In the genomic region with DNA sequence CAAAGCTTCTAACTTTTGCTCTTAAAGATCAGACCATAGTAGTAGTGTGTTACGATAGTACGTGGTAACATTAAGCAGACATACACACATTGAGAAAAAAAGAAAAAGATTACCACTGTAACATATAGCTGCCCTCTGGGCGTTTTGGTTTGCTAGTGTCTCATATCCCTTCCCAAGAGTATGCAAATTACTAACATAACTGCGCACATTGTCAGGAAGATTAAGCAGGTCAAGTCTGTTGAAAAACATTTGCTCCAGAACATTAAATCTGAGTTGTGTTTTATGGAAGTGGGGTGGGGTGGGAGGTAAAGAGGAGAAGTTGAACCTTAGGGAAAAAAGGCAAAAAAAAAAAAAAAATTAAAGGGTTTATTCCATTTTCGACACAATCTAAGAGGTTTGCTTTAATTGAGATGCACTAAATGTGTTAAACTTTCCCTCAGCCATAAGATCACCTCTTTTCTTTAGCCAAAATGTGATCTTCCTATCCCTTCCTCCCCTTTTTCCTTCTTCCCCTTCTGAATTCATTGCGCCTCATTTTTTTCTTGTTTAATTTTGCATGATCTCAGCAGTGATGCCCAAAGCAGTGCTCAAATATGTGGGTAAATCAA, we compare ENCODE assay signal across 18 cellular contexts. TPM values are rescaled to one million over a fixed set of nuclear protein-coding genes. Genes with fewer than 3 reads are reported as not detected.
DNase-seq lines count a peak whose midpoint lies in the region; ATAC-seq and TF ChIP-seq lines count a peak whose summit lies in the region.
"Had no signal": no experiment of that assay in that cellular context is flagged by ENCODE, and none has a peak within 500 bp of the region (broad histone marks: within the 10 kb centered on the region; RNA-seq: fewer than 3 reads in every experiment).

No MANE protein-coding gene starts in this region.

- no peaks in the 10 kb centered on the region for H3K9me3 Mint-ChIP-seq in activated naive CD4-positive, alpha-beta T cell treated with anti-CD3 and anti-CD28 coated beads for 36 hours
- H3K9me3 Mint-ChIP-seq in effector memory CD8-positive, alpha-beta T cell: no peaks in the 10 kb centered on the region

- POLR2A ChIA-PET in HEK293 (lab: Yijun Ruan, JAX): no interaction called here

- H3K36me3 Mint-ChIP-seq in activated naive CD4-positive, alpha-beta T cell treated with anti-CD3 and anti-CD28 coated beads for 36 hours (ENCODE audit: low read depth): no peaks in the 10 kb centered on the region
- H3K36me3 Mint-ChIP-seq in effector memory CD8-positive, alpha-beta T cell (ENCODE audit: insufficient read depth): peaks cover 19% of the 10 kb centered on the region

- ATAC-seq in effector memory CD8-positive, alpha-beta T cell (replicated peaks): no peak
- ATAC-seq in gastrocnemius medialis (no peak), gastroesophageal sphincter (no peak), HG03025 (IDR thresholded peaks at IDR 0.05; ENCODE audit: low FRiP score, unreplicated experiment) (no peak)
- ATAC-seq: SK-N-SH treated with all-trans-retinoic acid at 6 μM for 48 hours had no signal

- no peak for DNase-seq in activated naive CD4-positive, alpha-beta T cell treated with anti-CD3 and anti-CD28 coated beads for 36 hours
- no peak for DNase-seq in activated naive CD4-positive, alpha-beta T cell treated with Interleukin-2 at 50 U/mL for 16 hours
- no peak for DNase-seq in effector memory CD8-positive, alpha-beta T cell
- DNase-seq in sigmoid colon (no peak), gastrocnemius medialis (no peak)
- DNase-seq: activated CD4-positive, alpha-beta T cell treated with anti-CD3 and anti-CD28 coated beads, Interleukin-2, amount 50 U/mL, for 48 hours; DMS79 treated with DMSO at 0.1 percent for 48 hours; NCI-H1048; NCI-H1930; NCI-H446; stimulated activated CD8-positive, alpha-beta memory T cell treated with anti-CD3 and anti-CD28 coated beads, Interleukin-4, amount 100 ng/mL, for 48 hours had no signal

- peaks cover 3% of the 10 kb centered on the region for H3K27me3 Mint-ChIP-seq in activated naive CD4-positive, alpha-beta T cell treated with anti-CD3 and anti-CD28 coated beads for 36 hours (ENCODE audit: low read depth)
- no peaks in the 10 kb centered on the region for H3K27me3 Mint-ChIP-seq in effector memory CD8-positive, alpha-beta T cell

- in situ Hi-C loops in gastrocnemius medialis (cut with MboI; ENCODE audit: low sequenced_read_pairs in 4 of 4): loop anchor here (5.0 to 25.0 kb wide), 5 partner anchors 95 to 465 kb away; partner anchors contain the start of gene MAGI1 (in 1 of the 4)

- TF ChIP-seq CTCF in HEK293 (tag by site-specific recombination; IDR thresholded peaks at IDR 0.05): no peak
- no peak for TF ChIP-seq CTCF in sigmoid colon (IDR thresholded peaks at IDR 0.05)
- no peak for TF ChIP-seq CTCF in gastrocnemius medialis (IDR thresholded peaks at IDR 0.05 in 4 of 5, conservative IDR thresholded peaks at IDR 0.05 in 1 of 5)
- TF ChIP-seq CTCF in gastroesophageal sphincter (IDR thresholded peaks at IDR 0.05): no peak

- intact Hi-C loops in activated naive CD4-positive, alpha-beta T cell treated with anti-CD3 and anti-CD28 coated beads for 36 hours (cut with micrococcal nuclease): loop anchor here (5.0 kb wide), 1 partner anchor 80 kb away; no protein-coding TSS in a partner anchor
- intact Hi-C loops in sigmoid colon (cut with DNase I) (loop anchor here (5.0 kb wide), 4 partner anchors 50 to 465 kb away; partner anchors contain the start of gene MAGI1), gastrocnemius medialis (cut with DNase I; ENCODE audit: low total_unique reads) (loop anchor here (5.0 to 10.0 kb wide), 3 partner anchors 260 to 468 kb away; partner anchors contain the start of gene MAGI1)

- H3K27ac ChIP-seq in HEK293 (ENCODE audit: extremely low read depth, low read depth, low read length) (no peak overlapping the region), sigmoid colon (peak overlapping the region in 3 of 4 donors; percentile 90 to 95 (median 92)), gastrocnemius medialis (no peak overlapping the region), gastroesophageal sphincter (no peak overlapping the region)
- H3K27ac ChIP-seq: cardiac muscle cell, neutrophil had no signal

- peak overlapping the region; percentile 12 for H3K4me3 Mint-ChIP-seq in activated naive CD4-positive, alpha-beta T cell treated with anti-CD3 and anti-CD28 coated beads for 36 hours
- peak overlapping the region; percentile 83 to 92 for H3K4me3 Mint-ChIP-seq in effector memory CD8-positive, alpha-beta T cell

- TF ChIP-seq EP300 in sigmoid colon (IDR thresholded peaks at IDR 0.05) (no peak), gastroesophageal sphincter (IDR thresholded peaks at IDR 0.05) (no peak)

- H3K4me1 ChIP-seq in HEK293 (ENCODE audit: control insufficient read depth, insufficient read depth, low read length) (peaks cover 14% of the 10 kb centered on the region; the same call in 1 of the 2 replicates), sigmoid colon (peaks cover 0 to 34% (median 30%) of the 10 kb centered on the region in 4 donors), gastrocnemius medialis (peaks cover 20 to 23% of the 10 kb centered on the region in 2 donors), gastroesophageal sphincter (peaks cover 0 to 34% (median 0%) of the 10 kb centered on the region in 3 donors)

- no peaks in the 10 kb centered on the region for H3K9me3 ChIP-seq in HEK293 (ENCODE audit: control insufficient read depth, insufficient read depth, low read depth, low read length)
- H3K9me3 ChIP-seq in sigmoid colon: no peaks in the 10 kb centered on the region
- H3K9me3 ChIP-seq in gastrocnemius medialis: no peaks in the 10 kb centered on the region
- H3K9me3 ChIP-seq in gastroesophageal sphincter: no peaks in the 10 kb centered on the region
- H3K9me3 ChIP-seq: esophagus muscularis mucosa, neutrophil had no signal

- peaks cover 34% of the 10 kb centered on the region for H3K4me1 Mint-ChIP-seq in activated naive CD4-positive, alpha-beta T cell treated with anti-CD3 and anti-CD28 coated beads for 36 hours (ENCODE audit: low read depth)
- peaks cover 28 to 35% of the 10 kb centered on the region in 2 donors for H3K4me1 Mint-ChIP-seq in effector memory CD8-positive, alpha-beta T cell (ENCODE audit: low read depth in 2 of 2)

- 78 to 79% methylated on average over 6 of the region's 6 CpGs for WGBS in sigmoid colon, 2 donors
- 69 to 72% methylated on average over 6 of the region's 6 CpGs for WGBS in gastroesophageal sphincter (ENCODE audit: low coverage in 1 of 2), 2 donors

- CTCF ChIA-PET in activated naive CD4-positive, alpha-beta T cell treated with anti-CD3 and anti-CD28 coated beads for 36 hours (lab: Charles Lee): interaction anchor here (1.0 to 1.3 kb wide), 2 partner anchors 95 to 136 kb away, joined by 8 to 9 read pairs; no protein-coding TSS in a partner anchor
- CTCF ChIA-PET in HEK293 (lab: Yijun Ruan, JAX): interaction anchor here (0.5 to 1.2 kb wide), 4 partner anchors 38 to 313 kb away, joined by 4 to 6 read pairs (median 4); no protein-coding TSS in a partner anchor

- H3K36me3 ChIP-seq in HEK293 (ENCODE audit: control insufficient read depth in 2 of 2, insufficient read depth in 1 of 2, low read length in 2 of 2) (no peaks in the 10 kb centered on the region), sigmoid colon (no peaks in the 10 kb centered on the region), gastrocnemius medialis (no peaks in the 10 kb centered on the region), gastroesophageal sphincter (no peaks in the 10 kb centered on the region)
- H3K36me3 ChIP-seq: cardiac muscle cell, esophagus muscularis mucosa, neutrophil had no signal

- no peak overlapping the region for H3K27ac Mint-ChIP-seq in activated naive CD4-positive, alpha-beta T cell treated with anti-CD3 and anti-CD28 coated beads for 36 hours
- H3K27ac Mint-ChIP-seq in effector memory CD8-positive, alpha-beta T cell: peak overlapping the region in 1 of 2 donors; percentile 75

- H3K27me3 ChIP-seq in sigmoid colon: no peaks in the 10 kb centered on the region
- no peaks in the 10 kb centered on the region for H3K27me3 ChIP-seq in gastrocnemius medialis
- H3K27me3 ChIP-seq in gastroesophageal sphincter: no peaks in the 10 kb centered on the region
- H3K27me3 ChIP-seq: cardiac muscle cell, esophagus muscularis mucosa, neutrophil had no signal

- H3K4me3 ChIP-seq in HEK293 (ENCODE audit: low read depth, low read length) (no peak overlapping the region), sigmoid colon (no peak overlapping the region), gastrocnemius medialis (no peak overlapping the region), gastroesophageal sphincter (no peak overlapping the region)

- no peak for TF ChIP-seq POLR2A in sigmoid colon (IDR thresholded peaks at IDR 0.05)
- no peak for TF ChIP-seq POLR2A in gastrocnemius medialis (IDR thresholded peaks at IDR 0.05)
- no peak for TF ChIP-seq POLR2A in gastroesophageal sphincter (IDR thresholded peaks at IDR 0.05)

TF ChIP-seq in HEK293, 187 proteins besides CTCF, POLR2A, EP300 and RAD21:
- no peak for TF ChIP-seq ZBTB17 (tag by site-specific recombination; IDR thresholded peaks at IDR 0.05)
- TF ChIP-seq ZNF747 (tag by site-specific recombination; IDR thresholded peaks at IDR 0.05): no peak
- TF ChIP-seq SP7 (tag by site-specific recombination; IDR thresholded peaks at IDR 0.05): no peak
- TF ChIP-seq ZSCAN16 (tag by site-specific recombination; IDR thresholded peaks at IDR 0.05): no peak
- TF ChIP-seq ZNF664 (tag by site-specific recombination; IDR thresholded peaks at IDR 0.05): 0 out of 2 replicates have a peak, but pooled peaks have one; percentile 72

RNA-seq across cellular contexts. Expression of gene LRIG1, which starts 1.5 kb away (rescaled TPM):
- 10 to 100 TPM; 18.3 to 19.0 TPM for total RNA-seq in activated naive CD4-positive, alpha-beta T cell treated with anti-CD3 and anti-CD28 coated beads for 36 hours
- total RNA-seq in sigmoid colon (100 to 1,000 TPM; 150 to 226 (median 210) TPM), gastrocnemius medialis (100 to 1,000 TPM in 1 of 4 donors, 10 to 100 TPM in 3; 45.3 to 103 (median 58.6) TPM), gastroesophageal sphincter (100 to 1,000 TPM; 104 to 217 (median 157) TPM)
- 10 to 100 TPM in 1 of 3 donors, 1 to 10 TPM in 2; 4.2 to 36.1 (median 6.0) TPM for polyA plus RNA-seq in sigmoid colon

Comparison
In these comparisons a context has a peak if more than half of its experiments do, and no peak if none do; other contexts are left out.
1. H3K27ac ChIP-seq: peak in sigmoid colon (3 of 4); none in HEK293 (single experiment), gastrocnemius medialis (0 of 4) and gastroesophageal sphincter (0 of 4).